ENCODE assay signal across 10 cellular contexts in the genomic region with DNA sequence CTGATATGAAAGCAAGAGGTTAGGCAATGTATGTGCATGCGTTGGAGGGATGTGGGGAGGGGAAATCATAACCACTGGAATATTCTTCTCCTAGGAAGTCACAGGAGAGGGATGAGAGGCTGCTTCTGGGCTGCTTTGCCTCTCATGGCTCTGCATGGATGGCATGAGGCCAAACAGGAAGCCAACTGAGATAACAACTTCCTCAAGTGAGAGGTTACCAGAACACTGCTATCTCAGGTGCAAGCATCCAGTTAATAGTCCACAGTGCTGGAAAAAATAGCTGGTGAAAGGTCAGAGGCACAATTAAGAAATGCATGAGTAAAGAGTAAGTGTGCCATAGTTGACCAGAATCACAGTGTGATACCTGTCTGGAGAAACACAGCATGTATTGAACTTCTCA.
DNase-seq lines count a peak whose midpoint lies in the region; ATAC-seq and TF ChIP-seq lines count a peak whose summit lies in the region.
"Had no signal": no experiment of that assay in that cellular context is flagged by ENCODE, and none has a peak within 500 bp of the region (broad histone marks: within the 10 kb centered on the region; RNA-seq: fewer than 3 reads in every experiment).

No MANE protein-coding gene starts in this region.

- H3K4me3 ChIP-seq in RWPE2 (ENCODE audit: severe bottlenecking) (no peak overlapping the region), hepatocyte (no peak overlapping the region)
- H3K4me3 ChIP-seq: gastrocnemius medialis, GM23338 had no signal

- H3K36me3 Mint-ChIP-seq in stimulated activated memory B cell treated with anti-CD40 and anti-IgM and Interleukin-4, amounts not matched to agents 10 μg/mL and 1 μg/mL and 100 μg/mL, for 72 hours: no peaks in the 10 kb centered on the region

- DNase-seq in DMS53 treated with DMSO at 0.1 percent for 48 hours (lab: John Stamatoyannopoulos, UW; ENCODE audit: unreplicated experiment) (peak; percentile 47), RWPE2 (ENCODE audit: low spot score) (no peak), hepatocyte (ENCODE audit: low spot score) (peak; percentile 60), NCI-H2227 (lab: John Stamatoyannopoulos, UW; ENCODE audit: unreplicated experiment) (no peak), ecto neural progenitor cell (ENCODE audit: low spot score) (no peak)

- no peaks in the 10 kb centered on the region for H3K9me3 Mint-ChIP-seq in stimulated activated memory B cell treated with anti-CD40 and anti-IgM and Interleukin-4, amounts not matched to agents 10 μg/mL and 1 μg/mL and 100 μg/mL, for 72 hours

- ATAC-seq in GM21786 (IDR thresholded peaks at IDR 0.05; ENCODE audit: unreplicated experiment): peak; percentile 47
- peak; percentile 19; the same call in 1 of the 3 replicates for ATAC-seq in RWPE2 (ENCODE audit: low read depth)
- no peak for ATAC-seq in stimulated activated memory B cell treated with anti-CD40 and anti-IgM and Interleukin-4, amounts not matched to agents 10 μg/mL and 1 μg/mL and 100 μg/mL, for 72 hours
- ATAC-seq in esophagus mucosa: no peak
- ATAC-seq: gastrocnemius medialis, GM23338 had no signal

- no peaks in the 10 kb centered on the region for H3K79me2 ChIP-seq in hepatocyte

- H3K4me2 ChIP-seq in hepatocyte: no peak overlapping the region
- H3K4me2 ChIP-seq: GM23338 had no signal

- H3K27ac ChIP-seq in RWPE2 (ENCODE audit: poor library complexity, severe bottlenecking) (peak overlapping the region; percentile 97), hepatocyte (peak overlapping the region; percentile 50)
- H3K27ac ChIP-seq: gastrocnemius medialis had no signal

- H3K27ac Mint-ChIP-seq in stimulated activated memory B cell treated with anti-CD40 and anti-IgM and Interleukin-4, amounts not matched to agents 10 μg/mL and 1 μg/mL and 100 μg/mL, for 72 hours: no peak overlapping the region
- H3K27ac Mint-ChIP-seq: GM23338 had no signal

- H3K4me1 Mint-ChIP-seq in stimulated activated memory B cell treated with anti-CD40 and anti-IgM and Interleukin-4, amounts not matched to agents 10 μg/mL and 1 μg/mL and 100 μg/mL, for 72 hours: peaks cover 5% of the 10 kb centered on the region

- 79% methylated on average over 1 of the region's 1 CpG for WGBS in hepatocyte (ENCODE audit: low lambda C conversion rate, missing lambda C conversion rate)

- H3K27me3 ChIP-seq in RWPE2 (ENCODE audit: insufficient read depth, poor library complexity, severe bottlenecking) (no peaks in the 10 kb centered on the region), hepatocyte (no peaks in the 10 kb centered on the region)
- H3K27me3 ChIP-seq: gastrocnemius medialis had no signal

- H3K4me1 ChIP-seq in RWPE2 (ENCODE audit: insufficient read depth, poor library complexity, severe bottlenecking) (peaks cover 49% of the 10 kb centered on the region), hepatocyte (ENCODE audit: insufficient read depth) (peaks cover 5% of the 10 kb centered on the region)

- H2AFZ ChIP-seq in hepatocyte: no peak overlapping the region
- H2AFZ ChIP-seq: GM23338 had no signal

- peaks cover 3% of the 10 kb centered on the region for H3K36me3 ChIP-seq in RWPE2 (ENCODE audit: low read depth)
- no peaks in the 10 kb centered on the region for H3K36me3 ChIP-seq in hepatocyte (replicated peaks; ENCODE audit: insufficient read depth, low read depth)
- H3K36me3 ChIP-seq: gastrocnemius medialis had no signal

- no peaks in the 10 kb centered on the region for H4K20me1 ChIP-seq in hepatocyte (ENCODE audit: insufficient read depth, poor library complexity, severe bottlenecking)

- TF ChIP-seq CTCF in RWPE2 (IDR thresholded peaks at IDR 0.05; ENCODE audit: poor library complexity, severe bottlenecking) (no peak), hepatocyte (IDR thresholded peaks at IDR 0.05; ENCODE audit: poor library complexity) (no peak)

- H3K9me3 ChIP-seq in RWPE2 (ENCODE audit: severe bottlenecking) (no peaks in the 10 kb centered on the region), hepatocyte (ENCODE audit: low read depth) (no peaks in the 10 kb centered on the region)
- H3K9me3 ChIP-seq: gastrocnemius medialis had no signal

- no peak overlapping the region for H3K4me3 Mint-ChIP-seq in stimulated activated memory B cell treated with anti-CD40 and anti-IgM and Interleukin-4, amounts not matched to agents 10 μg/mL and 1 μg/mL and 100 μg/mL, for 72 hours
- H3K4me3 Mint-ChIP-seq: GM23338 had no signal

- H3K27me3 Mint-ChIP-seq in stimulated activated memory B cell treated with anti-CD40 and anti-IgM and Interleukin-4, amounts not matched to agents 10 μg/mL and 1 μg/mL and 100 μg/mL, for 72 hours: no peaks in the 10 kb centered on the region

- H3K9me2 ChIP-seq in hepatocyte (replicated peaks; ENCODE audit: insufficient read depth): no peaks in the 10 kb centered on the region

Comparison
In these comparisons a context has a peak if more than half of its experiments do, and no peak if none do; other contexts are left out.
1. DNase-seq: peak in DMS53 treated with DMSO at 0.1 percent for 48 hours (single experiment) and hepatocyte (single experiment); none in RWPE2 (single experiment), NCI-H2227 (single experiment) and ecto neural progenitor cell (single experiment).
2. ATAC-seq: peak in GM21786 (single experiment) and RWPE2 (single experiment); none in stimulated activated memory B cell treated with anti-CD40 and anti-IgM and Interleukin-4, amounts not matched to agents 10 μg/mL and 1 μg/mL and 100 μg/mL, for 72 hours (single experiment) and esophagus mucosa (single experiment).